Comparison of ENCODE assay signal across 10 cellular contexts in genomic region chr20:41232971-41233926, GRCh38.
DNase-seq lines count a peak whose midpoint lies in the region; ATAC-seq and FAIRE-seq lines count a peak whose summit lies in the region.
"Had no signal": no experiment of that assay in that cellular context is flagged by ENCODE, and none has a peak within 500 bp of the region (broad histone marks: within the 10 kb centered on the region; RNA-seq: fewer than 3 reads in every experiment).

No MANE protein-coding gene starts in this region.

- no peaks in the 10 kb centered on the region for H3K27me3 ChIP-seq in aorta (ENCODE audit: control insufficient read depth in 1 of 2, insufficient read depth in 2 of 2, low read length in 1 of 2)

- H3K4me3 Mint-ChIP-seq in activated T-cell treated with anti-CD3 and anti-CD28 coated beads, Interleukin-2, amount 50 U/mL, for 4 hours: peak overlapping the region; percentile 31

- ATAC-seq in activated T-cell treated with anti-CD3 and anti-CD28 coated beads, Interleukin-2, amount 50 U/mL, for 4 hours: peak in 1 of 2 donors; percentile 58
- peak; percentile 54 for ATAC-seq in aorta (ENCODE audit: low FRiP score)
- ATAC-seq in HG02973 (IDR thresholded peaks at IDR 0.05; ENCODE audit: unreplicated experiment): no peak

- no peak for DNase-seq in activated T-cell treated with anti-CD3 and anti-CD28 coated beads, Interleukin-2, amount 50 U/mL, for 4 hours
- no peak for DNase-seq in activated T-cell treated with anti-CD3 and anti-CD28 coated beads, Interleukin-2, amount 50 U/mL, for 48 hours
- DNase-seq in medulla oblongata (ENCODE audit: extremely low spot score) (peak; percentile 54), aorta (no peak), G401 (ENCODE audit: low spot score) (no peak), GM19239 (ENCODE audit: insufficient read length, low spot score) (no peak)

- H3K9me3 ChIP-seq in aorta (ENCODE audit: control insufficient read depth, low read length): no peaks in the 10 kb centered on the region

- no peaks in the 10 kb centered on the region for H3K9me3 Mint-ChIP-seq in activated T-cell treated with anti-CD3 and anti-CD28 coated beads, Interleukin-2, amount 50 U/mL, for 4 hours
- H3K9me3 Mint-ChIP-seq: activated naive CD4-positive, alpha-beta T cell treated with anti-CD3 and anti-CD28 coated beads, Interleukin-2, amount 50 U/mL, for 24 hours; IgD-negative memory B cell had no signal

- H3K4me1 Mint-ChIP-seq in activated T-cell treated with anti-CD3 and anti-CD28 coated beads, Interleukin-2, amount 50 U/mL, for 4 hours (ENCODE audit: low read depth): peaks cover 20% of the 10 kb centered on the region

- H3K4me3 ChIP-seq in aorta (ENCODE audit: low read length in 2 of 2): no peak overlapping the region

- no peak for FAIRE-seq in GM19239 (lab: Jason Lieb, UNC)

- H3K36me3 ChIP-seq in aorta (ENCODE audit: control insufficient read depth in 1 of 2, insufficient read depth in 2 of 2, low read length in 1 of 2): no peaks in the 10 kb centered on the region

- H3K36me3 Mint-ChIP-seq in activated T-cell treated with anti-CD3 and anti-CD28 coated beads, Interleukin-2, amount 50 U/mL, for 4 hours (ENCODE audit: insufficient read depth): no peaks in the 10 kb centered on the region

- H3K27ac ChIP-seq in cingulate gyrus (ENCODE audit: low read depth, low read length) (peak overlapping the region; percentile 94), aorta (ENCODE audit: low read depth in 1 of 2, low read length in 2 of 2) (peak overlapping the region; percentile 63 to 99)

- WGBS in aorta, 2 donors: 84% methylated on average over 6 of the region's 6 CpGs

- intact Hi-C loops in aorta (cut with DNase I): loop anchor here (2.0 to 5.0 kb wide), 2 partner anchors 56 to 109 kb away; partner anchors contain the start of gene LPIN3 (in 1 of the 2)

- peaks cover 0 to 13% of the 10 kb centered on the region in 2 donors for H3K4me1 ChIP-seq in aorta (ENCODE audit: control insufficient read depth in 1 of 2, insufficient read depth in 2 of 2, low read length in 2 of 2)

- in situ Hi-C loops in G401 (cut with HindIII; ENCODE audit: low sequenced_read_pairs): no loop called here

- H3K27me3 Mint-ChIP-seq in activated T-cell treated with anti-CD3 and anti-CD28 coated beads, Interleukin-2, amount 50 U/mL, for 4 hours (ENCODE audit: low read depth): no peaks in the 10 kb centered on the region
- H3K27me3 Mint-ChIP-seq: activated naive CD4-positive, alpha-beta T cell treated with anti-CD3 and anti-CD28 coated beads, Interleukin-2, amount 50 U/mL, for 24 hours; IgD-negative memory B cell had no signal
